In the genomic region with DNA sequence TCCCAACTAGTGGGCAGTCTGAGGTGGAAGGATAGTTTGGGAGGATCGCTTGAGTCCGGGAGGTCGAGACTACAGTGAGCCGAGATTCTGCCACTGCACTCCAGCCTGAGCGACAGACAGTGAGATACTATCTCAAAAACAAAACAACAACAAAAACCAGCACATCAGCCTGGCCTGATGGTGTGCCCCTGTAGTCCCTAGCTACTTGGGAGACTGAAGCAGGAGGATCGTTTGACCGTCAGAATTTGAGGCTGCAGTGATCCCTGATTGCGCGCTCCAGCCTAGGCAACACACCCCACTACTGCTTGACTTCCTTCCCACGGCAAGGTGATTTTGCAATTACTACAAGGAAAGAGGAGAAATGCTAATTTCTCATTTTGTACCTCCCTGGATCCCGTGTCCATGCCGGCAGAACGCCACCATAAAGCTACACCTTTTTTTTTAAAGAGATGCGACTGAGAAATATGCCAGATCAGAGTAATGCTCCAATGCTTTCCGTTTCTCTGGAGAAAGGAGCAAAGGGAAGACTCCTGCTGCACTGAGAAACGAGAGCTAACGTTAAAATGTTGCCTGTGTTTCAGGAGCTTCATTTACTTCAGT, we compare ENCODE assay signal across 8 cellular contexts. TPM values are rescaled to one million over a fixed set of nuclear protein-coding genes. Genes with fewer than 3 reads are reported as not detected.
DNase-seq lines count a peak whose midpoint lies in the region; ATAC-seq, FAIRE-seq and TF ChIP-seq lines count a peak whose summit lies in the region.

No MANE protein-coding gene starts in this region.

- TF ChIP-seq RAD21 in GM12878 (IDR thresholded peaks at IDR 0.05; ENCODE audit: insufficient read depth, low read depth, low read length) = no peak

- peak; percentile 0 for ATAC-seq in GM21447 (IDR thresholded peaks at IDR 0.05; ENCODE audit: unreplicated experiment)
- peak; percentile 13 for ATAC-seq in GM12878
- no peak for ATAC-seq in GM21515 (IDR thresholded peaks at IDR 0.05; ENCODE audit: unreplicated experiment)

- POLR2A ChIA-PET in GM12878 (lab: Charles Lee) = interaction anchor here (0.6 to 1.2 kb wide), 4 partner anchors 50 to 866 kb away, joined by 3 to 5 read pairs (median 3); partner anchors contain the start of genes AP4S1 and STRN3

- TF ChIP-seq EP300 in GM12878 (IDR thresholded peaks at IDR 0.05; ENCODE audit: borderline replicate concordance in 1 of 2, control insufficient read depth in 1 of 2, low read depth in 2 of 2, low read length in 2 of 2) = no peak

- intact Hi-C loops in GM12878 (cut with micrococcal nuclease; ENCODE audit: unreplicated experiment) (no loop called here), spleen (cut with DNase I; ENCODE audit: low total_unique reads) (no loop called here)

- RAD21 ChIA-PET in GM12878 (lab: Charles Lee; ENCODE audit: unreplicated experiment) = interaction anchor here (1.3 kb wide), 1 partner anchor 59 kb away, joined by 4 read pairs; no protein-coding TSS in a partner anchor

- DNase-seq in DMS114 treated with DMSO at 0.1 percent for 48 hours (lab: John Stamatoyannopoulos, UW; ENCODE audit: unreplicated experiment) (peak; percentile 57), NB4 (ENCODE audit: low read depth) (peak; percentile 48), GM12878 (ENCODE audit: low read depth, low spot score) (no peak), iPS-NIHi11 (ENCODE audit: low spot score) (peak; percentile 11), spleen (peak; percentile 77), KBM-7 (no peak)

- in situ Hi-C loops in GM12878 (cut with MboI) (no loop called here), KBM-7 (cut with MboI; ENCODE audit: low pct_unique_long_range_greater_than_20kb, low sequenced_read_pairs) (no loop called here)

- H3K4me2 ChIP-seq in GM12878 (ENCODE audit: control insufficient read depth, insufficient read depth) = peak overlapping the region; percentile 87

- H3K27me3 ChIP-seq in GM12878 (replicated peaks in 1 of 2; ENCODE audit: control insufficient read depth in 2 of 2, insufficient read depth in 2 of 2, low read length in 1 of 2) (no peaks in the 10 kb centered on the region), spleen (replicated peaks in 1 of 7) (no peaks in the 10 kb centered on the region)

- H3K27ac ChIP-seq in GM12878 (ENCODE audit: control insufficient read depth, insufficient read depth) = peak overlapping the region; percentile 97
- H3K27ac ChIP-seq in spleen = peak overlapping the region; percentile 79 to 96 (median 91)

- WGBS in GM12878 (ENCODE audit: insufficient coverage, insufficient replicate concordance, low lambda C conversion rate, missing lambda C conversion rate) = under 1% methylated on average over 17 of the region's 17 CpGs
- 5 to 15% (median 8%) methylated on average over 17 of the region's 17 CpGs for whole genome bisulfite sequencing in spleen, 5 donors

- peak overlapping the region; percentile 94 for H3K4me3 ChIP-seq in NB4 (ENCODE audit: low read depth, low read length)
- H3K4me3 ChIP-seq in GM12878 = peak overlapping the region; percentile 97
- peak overlapping the region; percentile 56 to 80 (median 66) for H3K4me3 ChIP-seq in spleen

- H3K9me3 ChIP-seq in GM12878 (replicated peaks; ENCODE audit: control insufficient read depth, insufficient read depth, low read length) = no peaks in the 10 kb centered on the region; the same call in 1 of the 3 replicates
- no peaks in the 10 kb centered on the region for H3K9me3 ChIP-seq in spleen

- no peak for TF ChIP-seq POLR2A in NB4 (IDR thresholded peaks at IDR 0.05; ENCODE audit: extremely low read depth, insufficient read length)
- TF ChIP-seq POLR2A in GM12878 (IDR thresholded peaks at IDR 0.05; ENCODE audit: low read depth, low read length) = no peak
- TF ChIP-seq POLR2A in spleen (IDR thresholded peaks at IDR 0.05) = no peak

- TSS peak; percentile 99 for BruUV-seq in GM12878 (replicated peaks; lab: Mats Ljungman, UMichigan)

- H2AFZ ChIP-seq in GM12878 (ENCODE audit: control insufficient read depth, low read depth, low read length) = peak overlapping the region; percentile 94

- H3K4me1 ChIP-seq in GM12878 (ENCODE audit: control insufficient read depth, insufficient read depth, low read length) (peaks cover 26% of the 10 kb centered on the region), spleen (peaks cover 18 to 60% (median 51%) of the 10 kb centered on the region in 6 donors)

- H4K20me1 ChIP-seq in GM12878 (ENCODE audit: control insufficient read depth, insufficient read depth) = no peaks in the 10 kb centered on the region

- H3K36me3 ChIP-seq in GM12878 (ENCODE audit: control insufficient read depth in 2 of 2, insufficient read depth in 2 of 2, low read length in 1 of 2) (no peaks in the 10 kb centered on the region), spleen (peaks cover 0 to 12% (median 0%) of the 10 kb centered on the region in 6 donors)

- SMC1A ChIA-PET in GM12878 (lab: Charles Lee; ENCODE audit: uncharacterized antibody, unreplicated experiment) = interaction anchor here (0.6 to 2.0 kb wide), 6 partner anchors 9 to 284 kb away, joined by 3 to 5 read pairs (median 3); no protein-coding TSS in a partner anchor

- H3K9ac ChIP-seq in GM12878 (ENCODE audit: control insufficient read depth, insufficient read depth, low read length) = peak overlapping the region; percentile 88

- H3K79me2 ChIP-seq in GM12878 (ENCODE audit: control insufficient read depth, insufficient read depth, low read length) = peaks cover 46% of the 10 kb centered on the region

- TF ChIP-seq CTCF in NB4 (IDR thresholded peaks at IDR 0.05; ENCODE audit: low read depth, low read length) (no peak), GM12878 (IDR thresholded peaks at IDR 0.05 in 2 of 3, conservative IDR thresholded peaks at IDR 0.05 in 1 of 3; ENCODE audit: control insufficient read depth in 2 of 3, extremely low read depth in 1 of 3, insufficient read depth in 1 of 3, low read depth in 3 of 3, low read length in 3 of 3) (no peak), spleen (IDR thresholded peaks at IDR 0.05 in 8 of 11, conservative IDR thresholded peaks at IDR 0.05 in 3 of 11) (no peak)

- CTCF ChIA-PET in GM12878 (lab: Yijun Ruan, JAX) = interaction anchor here (1.0 to 1.1 kb wide), 2 partner anchors 10 to 48 kb away, joined by 3 to 6 read pairs; no protein-coding TSS in a partner anchor

- FAIRE-seq in GM12878 (lab: Jason Lieb, UNC) = peak; percentile 64

TF ChIP-seq in GM12878, 131 proteins besides CTCF, POLR2A, EP300 and RAD21 (continues in another document):
- peak; percentile 21; the same call in 1 of the 2 replicates for TF ChIP-seq MTA3 (IDR thresholded peaks at IDR 0.05; ENCODE audit: borderline replicate concordance, low read length)
- TF ChIP-seq, protein P1, sequence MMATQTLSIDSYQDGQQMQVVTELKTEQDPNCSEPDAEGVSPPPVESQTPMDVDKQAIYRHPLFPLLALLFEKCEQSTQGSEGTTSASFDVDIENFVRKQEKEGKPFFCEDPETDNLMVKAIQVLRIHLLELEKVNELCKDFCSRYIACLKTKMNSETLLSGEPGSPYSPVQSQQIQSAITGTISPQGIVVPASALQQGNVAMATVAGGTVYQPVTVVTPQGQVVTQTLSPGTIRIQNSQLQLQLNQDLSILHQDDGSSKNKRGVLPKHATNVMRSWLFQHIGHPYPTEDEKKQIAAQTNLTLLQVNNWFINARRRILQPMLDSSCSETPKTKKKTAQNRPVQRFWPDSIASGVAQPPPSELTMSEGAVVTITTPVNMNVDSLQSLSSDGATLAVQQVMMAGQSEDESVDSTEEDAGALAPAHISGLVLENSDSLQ (IDR thresholded peaks at IDR 0.05) = peak; percentile 31; the same call in 1 of the 2 replicates
- peak; percentile 35 for TF ChIP-seq KLF5 (IDR thresholded peaks at IDR 0.05; ENCODE audit: partially characterized antibody)

RNA-seq across cellular contexts. Expression of gene SCFD1, which starts 0.7 kb away (rescaled TPM):
- 313 and 317 TPM in 2 replicates for total RNA-seq in GM12878 (2013; cell fraction: nucleolus; rRNA removed)
- 65.7 and 84.8 TPM in 2 replicates for total RNA-seq in GM12878 (2014; rRNA removed)
- total RNA-seq in GM12878 (2014; rRNA removed; fragmentation: Illumina TruSeq; extraction: Trizol) = 98.4 and 99.9 TPM in 2 replicates
- total RNA-seq in GM12878 (2021) = 57.5 and 62.4 TPM in 2 replicates
- polyA plus RNA-seq in GM12878 (2011; ENCODE audit: low read depth) = 32.8 TPM
- 94.1 and 129 TPM in 2 replicates for polyA plus RNA-seq in GM12878 (2011; rRNA removed)
- polyA plus RNA-seq in GM12878 (2011; cell fraction: cytosol; rRNA removed) = 22.7 and 27.8 TPM in 2 replicates
- 43.0 and 49.1 TPM in 2 replicates for polyA plus RNA-seq in GM12878 (2011; cell fraction: nucleus; rRNA removed)
- 54.0 and 67.3 TPM in 2 replicates for polyA plus RNA-seq in GM12878 (2012)
- polyA plus RNA-seq in GM12878 (2014; fragmentation: Illumina TruSeq; extraction: Trizol) = 75.7 and 95.7 TPM in 2 replicates
- polyA plus RNA-seq in GM12878 (2014; fragmentation: Nextera tagmentation; extraction: Ambion mirVana) = 10 to 100 TPM; 72.5 to 89.2 TPM
- 61.5 and 62.8 TPM in 2 replicates for polyA plus RNA-seq in GM12878 (2014; rRNA removed)
- 10 to 100 TPM; 96.1 to 97.6 TPM for polyA plus RNA-seq in GM12878 (2016; fragmentation: Nextera tagmentation; extraction: Ambion mirVana)
- 48.3 and 88.1 TPM in 2 replicates for polyA minus RNA-seq in GM12878 (2011; rRNA and poly(A)+ RNA removed)
- polyA minus RNA-seq in GM12878 (2011; cell fraction: cytosol; rRNA and poly(A)+ RNA removed) = 16.4 and 19.9 TPM in 2 replicates
- 85.0 and 117 TPM in 2 replicates for polyA minus RNA-seq in GM12878 (2011; cell fraction: nucleus; rRNA and poly(A)+ RNA removed)
- 100 to 1,000 TPM in 1 of 7 donors, 10 to 100 TPM in 6; 57.9 to 105 (median 92.4) TPM for total RNA-seq in spleen
- polyA plus RNA-seq in spleen = 10 to 100 TPM; 45.7 to 62.5 (median 53.2) TPM

Comparison
In these comparisons a context has a peak if more than half of its experiments do, and no peak if none do; other contexts are left out.
1. DNase-seq: peak in DMS114 treated with DMSO at 0.1 percent for 48 hours (single experiment), NB4 (single experiment), iPS-NIHi11 (single experiment) and spleen (single experiment); none in GM12878 (single experiment) and KBM-7 (single experiment).
2. Peak in every context shown above with its lines, with median percentiles within 50 percentile points of each other: H3K4me3 ChIP-seq.